ENCODE assay signal across 28 cellular contexts in the genomic region with DNA sequence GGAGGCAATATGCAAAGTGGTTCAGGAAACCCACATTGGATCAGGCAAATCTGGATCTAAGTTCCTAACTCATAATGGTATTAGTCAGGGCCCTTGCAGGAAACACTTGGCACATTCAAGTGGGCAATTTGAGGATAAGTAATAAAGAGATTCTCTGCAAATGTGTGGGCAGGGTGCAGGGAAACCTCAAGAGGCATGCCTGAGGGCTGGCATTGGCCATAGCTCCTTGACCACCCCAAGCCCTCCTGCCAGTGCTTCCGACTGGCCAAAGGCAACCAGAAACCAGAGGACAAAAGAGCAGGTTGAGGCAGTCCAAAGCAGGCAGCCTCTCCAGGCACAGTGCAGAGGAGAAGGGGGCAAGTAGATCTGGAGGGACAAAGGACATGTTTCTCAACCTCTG.
"Had no signal": no experiment of that assay in that cellular context is flagged by ENCODE, and none has a peak within 500 bp of the region (broad histone marks: within the 10 kb centered on the region; RNA-seq: fewer than 3 reads in every experiment).

No MANE protein-coding gene starts in this region.

- H3K4me3 Mint-ChIP-seq: activated CD4-positive, alpha-beta memory T cell treated with anti-CD3 and anti-CD28 coated beads for 36 hours; activated CD4-positive, alpha-beta T cell treated with anti-CD3 and anti-CD28 coated beads, Interleukin-2, amount 10 ng/mL, durations not matched to agents 24 days and 14 days; activated naive CD8-positive, alpha-beta T cell treated with anti-CD3 and anti-CD28 coated beads, Interleukin-2, amount 50 U/mL, for 24 hours; activated T-cell treated with anti-CD3 and anti-CD28 coated beads, Interleukin-2, amount 50 U/mL, for 4 hours; T-helper 1 cell treated with Interleukin-12 subunit alpha and Interleukin-12 subunit beta and Interleukin-4 antibody, amounts not matched to agents 30 μg/mL and 1 μg/mL, for 36 hours had no signal

- H3K4me1 Mint-ChIP-seq: activated CD4-positive, alpha-beta T cell treated with anti-CD3 and anti-CD28 coated beads, Interleukin-2, amount 10 ng/mL, durations not matched to agents 24 days and 14 days; activated naive CD8-positive, alpha-beta T cell treated with anti-CD3 and anti-CD28 coated beads, Interleukin-2, amount 50 U/mL, for 24 hours had no signal

- H3K27ac Mint-ChIP-seq: activated CD4-positive, alpha-beta memory T cell treated with anti-CD3 and anti-CD28 coated beads for 36 hours; activated CD4-positive, alpha-beta T cell treated with anti-CD3 and anti-CD28 coated beads, Interleukin-2, amount 10 ng/mL, durations not matched to agents 24 days and 14 days; activated naive CD4-positive, alpha-beta T cell treated with anti-CD3 and anti-CD28 coated beads, Interleukin-2, amount 50 U/mL, for 72 hours; activated naive CD8-positive, alpha-beta T cell treated with anti-CD3 and anti-CD28 coated beads, Interleukin-2, amount 50 U/mL, for 24 hours; T-helper 1 cell treated with Interleukin-12 subunit alpha and Interleukin-12 subunit beta and Interleukin-4 antibody, amounts not matched to agents 30 μg/mL and 1 μg/mL, for 36 hours had no signal

- H3K27me3 Mint-ChIP-seq: activated CD4-positive, alpha-beta T cell treated with anti-CD3 and anti-CD28 coated beads, Interleukin-2, amount 10 ng/mL, durations not matched to agents 24 days and 14 days; activated naive CD8-positive, alpha-beta T cell treated with anti-CD3 and anti-CD28 coated beads, Interleukin-2, amount 50 U/mL, for 24 hours had no signal

- H3K9me3 ChIP-seq: ascending aorta, SJSA1 had no signal

- H3K27me3 ChIP-seq: ascending aorta had no signal

- ATAC-seq: activated naive CD4-positive, alpha-beta T cell treated with anti-CD3 and anti-CD28 coated beads, Interleukin-2, amount 50 U/mL, for 72 hours; activated naive CD8-positive, alpha-beta T cell treated with anti-CD3 and anti-CD28 coated beads, Interleukin-2, amount 50 U/mL, for 24 hours; activated T-cell treated with anti-CD3 and anti-CD28 coated beads, Interleukin-2, amount 50 U/mL, for 4 hours; Panc1; SK-N-SH treated with all-trans-retinoic acid at 6 μM for 48 hours had no signal

- H3K4me3 ChIP-seq: ascending aorta, SJSA1 had no signal

- H3K36me3 Mint-ChIP-seq: activated CD4-positive, alpha-beta memory T cell treated with anti-CD3 and anti-CD28 coated beads for 36 hours; activated naive CD4-positive, alpha-beta T cell treated with anti-CD3 and anti-CD28 coated beads, Interleukin-2, amount 50 U/mL, for 72 hours; brain had no signal

- H3K9me3 Mint-ChIP-seq: activated CD4-positive, alpha-beta memory T cell treated with anti-CD3 and anti-CD28 coated beads for 36 hours; activated CD4-positive, alpha-beta T cell treated with anti-CD3 and anti-CD28 coated beads, Interleukin-2, amount 10 ng/mL, durations not matched to agents 24 days and 14 days; activated naive CD8-positive, alpha-beta T cell treated with anti-CD3 and anti-CD28 coated beads, Interleukin-2, amount 50 U/mL, for 24 hours; activated T-cell treated with anti-CD3 and anti-CD28 coated beads, Interleukin-2, amount 50 U/mL, for 4 hours; brain had no signal

- H3K4me1 ChIP-seq: ascending aorta, SJSA1 had no signal

- H3K27ac ChIP-seq: ascending aorta, RWPE1, SJSA1 had no signal

- DNase-seq: activated CD4-positive, alpha-beta memory T cell treated with anti-CD3 and anti-CD28 coated beads for 36 hours; activated CD4-positive, alpha-beta T cell treated with anti-CD3 and anti-CD28 coated beads, Interleukin-2, amount 10 ng/mL, durations not matched to agents 24 days and 14 days; activated CD4-positive, CD25-positive, alpha-beta regulatory T cell treated with anti-CD3 and anti-CD28 coated beads, Interleukin-2, amount 50 U/mL, for 72 hours; activated CD8-positive, alpha-beta memory T cell treated with anti-CD3 and anti-CD28 coated beads for 24 hours; activated effector memory CD4-positive, alpha-beta T cell treated with anti-CD3 and anti-CD28 coated beads, Interleukin-2, amount 50 U/mL, for 16 hours; activated naive CD4-positive, alpha-beta T cell treated with Interleukin-2 at 50 U/mL for 16 hours; activated naive CD8-positive, alpha-beta T cell treated with anti-CD3 and anti-CD28 coated beads, Interleukin-2, amount 50 U/mL, for 24 hours; activated T-cell treated with anti-CD3 and anti-CD28 coated beads, Interleukin-2, amount 50 U/mL, for 4 hours; amniotic stem cell; MM.1S; NCI-H1105 treated with DMSO at 0.1 percent for 48 hours; NCI-H1436 treated with DMSO at 0.1 percent for 48 hours; NCI-H187; NCI-H2081 treated with DMSO at 0.1 percent for 48 hours; NCI-H2171 treated with DMSO at 0.1 percent for 48 hours; NCI-H226; NCI-H526; NCI-H82; OCI-M1; SHP77 had no signal

- H3K36me3 ChIP-seq: ascending aorta, SJSA1 had no signal
